9 cellular contexts compared by ENCODE assay signal in genomic region chr4:10105920-10106319, GRCh38. TPM values are rescaled to one million over a fixed set of nuclear protein-coding genes. Genes with fewer than 3 reads are reported as not detected.
DNase-seq lines count a peak whose midpoint lies in the region; ATAC-seq and TF ChIP-seq lines count a peak whose summit lies in the region.
"Had no signal": no experiment of that assay in that cellular context is flagged by ENCODE, and none has a peak within 500 bp of the region (broad histone marks: within the 10 kb centered on the region; RNA-seq: fewer than 3 reads in every experiment).

No MANE protein-coding gene starts in this region.

- WGBS in esophagus muscularis mucosa = 71% methylated on average over 4 of the region's 4 CpGs

- no peak for DNase-seq in CD14-positive monocyte (ENCODE audit: low spot score)
- DNase-seq in T-helper 17 cell = no peak
- no peak for DNase-seq in esophagus muscularis mucosa (ENCODE audit: extremely low spot score)
- DNase-seq in NCI-H524 (lab: John Stamatoyannopoulos, UW) = no peak
- DNase-seq in NCI-H2196 treated with DMSO at 0.1 percent for 48 hours (lab: John Stamatoyannopoulos, UW; ENCODE audit: unreplicated experiment) = no peak
- DNase-seq in cerebellum (ENCODE audit: low spot score) = no peak
- DNase-seq in D341Med (ENCODE audit: low spot score) = no peak
- DNase-seq: GDM1 had no signal

- intact Hi-C loops in CD14-positive monocyte (cut with micrococcal nuclease) (no loop called here), esophagus muscularis mucosa (cut with DNase I) (no loop called here)

- no peaks in the 10 kb centered on the region for H3K27me3 ChIP-seq in esophagus muscularis mucosa
- no peaks in the 10 kb centered on the region for H3K27me3 ChIP-seq in rectal smooth muscle tissue (ENCODE audit: control insufficient read depth, insufficient read depth, low read length)

- H3K4me1 Mint-ChIP-seq in CD14-positive monocyte (peaks cover 83% of the 10 kb centered on the region), T-helper 17 cell (peaks cover 90% of the 10 kb centered on the region)

- H3K27ac ChIP-seq in esophagus muscularis mucosa (replicated peaks in 1 of 4) (peak overlapping the region; percentile 93 to 98 (median 94)), rectal smooth muscle tissue (ENCODE audit: low read depth, low read length) (peak overlapping the region; percentile 84)

- TF ChIP-seq CTCF in CD14-positive monocyte (IDR thresholded peaks at IDR 0.05) (no peak), esophagus muscularis mucosa (IDR thresholded peaks at IDR 0.05) (no peak)

- no peak for TF ChIP-seq EP300 in esophagus muscularis mucosa (IDR thresholded peaks at IDR 0.05)

- H3K36me3 Mint-ChIP-seq in CD14-positive monocyte = peaks cover 82 to 92% of the 10 kb centered on the region in 2 donors
- H3K36me3 Mint-ChIP-seq in T-helper 17 cell (ENCODE audit: low read depth) = peaks cover 2% of the 10 kb centered on the region

- no peaks in the 10 kb centered on the region for H3K9me3 Mint-ChIP-seq in CD14-positive monocyte

- H3K4me3 ChIP-seq in esophagus muscularis mucosa (peak overlapping the region; percentile 31 to 49 (median 38)), rectal smooth muscle tissue (ENCODE audit: low read length) (peak overlapping the region; percentile 20)

- H3K9me3 ChIP-seq in T-helper 17 cell (ENCODE audit: control insufficient read depth, low read length, poor library complexity, severe bottlenecking) (no peaks in the 10 kb centered on the region), esophagus muscularis mucosa (no peaks in the 10 kb centered on the region)

- TF ChIP-seq POLR2A in esophagus muscularis mucosa (IDR thresholded peaks at IDR 0.05; ENCODE audit: low read depth) = no peak

- H3K9ac ChIP-seq in rectal smooth muscle tissue (ENCODE audit: low read length) = no peak overlapping the region

- H3K27me3 Mint-ChIP-seq in CD14-positive monocyte (ENCODE audit: low read depth in 3 of 3) (peaks cover 0 to 4% (median 3%) of the 10 kb centered on the region in 3 donors), T-helper 17 cell (no peaks in the 10 kb centered on the region)

- H3K4me1 ChIP-seq in esophagus muscularis mucosa (peaks cover 98 to 100% (median 100%) of the 10 kb centered on the region in 4 donors), rectal smooth muscle tissue (ENCODE audit: control insufficient read depth, insufficient read depth, low read length) (peaks cover 88% of the 10 kb centered on the region)

- H3K27ac Mint-ChIP-seq in CD14-positive monocyte (peak overlapping the region in 6 of 7 donors; percentile 71 to 92 (median 84)), T-helper 17 cell (peak overlapping the region; percentile 97)

- peaks cover 0 to 58% (median 34%) of the 10 kb centered on the region in 4 donors for H3K36me3 ChIP-seq in esophagus muscularis mucosa
- H3K36me3 ChIP-seq in rectal smooth muscle tissue (ENCODE audit: control insufficient read depth, insufficient read depth, low read length) = peaks cover 17% of the 10 kb centered on the region

- H3K4me3 Mint-ChIP-seq in CD14-positive monocyte (no peak overlapping the region), T-helper 17 cell (peak overlapping the region; percentile 86)

- no peak for ATAC-seq in T-helper 17 cell

RNA-seq across cellular contexts. Expression of gene WDR1, which starts 10.7 kb away (rescaled TPM):
- 100 to 1,000 TPM; 243 to 251 TPM for polyA plus RNA-seq in CD14-positive monocyte
- total RNA-seq in T-helper 17 cell (100 to 1,000 TPM; 268 to 366 TPM), esophagus muscularis mucosa (100 to 1,000 TPM; 361 to 536 (median 485) TPM), cerebellum (54.0 TPM)
